Comparison of ENCODE assay signal across 8 cellular contexts in the genomic region with DNA sequence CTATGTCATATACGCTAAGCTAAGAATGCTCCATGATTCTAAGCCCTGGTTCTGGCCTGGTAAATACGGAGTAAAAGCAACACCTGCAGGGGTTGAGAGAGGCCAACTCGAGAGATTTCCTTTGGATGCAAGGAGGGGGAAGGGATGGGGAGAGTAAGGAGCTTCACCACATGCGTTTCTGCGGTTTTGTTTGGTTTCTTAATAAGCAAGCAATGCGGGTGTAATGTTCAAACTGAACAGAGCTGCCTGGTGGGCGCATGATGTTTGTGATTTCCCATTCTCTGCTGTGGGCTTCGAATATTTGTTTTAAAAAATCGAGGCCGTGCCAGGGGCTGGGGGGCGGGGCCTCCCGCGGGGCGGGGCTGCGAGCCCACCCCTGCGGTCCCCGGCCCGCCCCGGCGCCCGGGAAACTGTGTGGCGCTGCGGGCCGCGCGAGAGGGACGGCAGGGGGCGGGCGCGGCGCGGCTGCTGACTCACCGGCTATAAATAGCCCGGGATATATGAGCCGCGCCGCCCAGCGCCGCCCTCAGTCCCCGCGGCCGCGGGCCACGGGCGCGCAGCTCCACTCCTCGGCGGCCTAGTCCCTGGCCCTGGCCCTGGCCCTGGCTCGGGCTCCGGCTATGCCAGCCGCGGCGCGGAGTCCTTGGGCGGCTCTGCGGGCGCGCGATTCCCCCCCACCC. TPM values are rescaled to one million over a fixed set of nuclear protein-coding genes. Genes with fewer than 3 reads are reported as not detected.
DNase-seq lines count a peak whose midpoint lies in the region; ATAC-seq and TF ChIP-seq lines count a peak whose summit lies in the region.

No MANE protein-coding gene starts in this region.

- no peaks in the 10 kb centered on the region for H3K4me1 ChIP-seq in aorta (ENCODE audit: control insufficient read depth in 1 of 2, insufficient read depth in 2 of 2, low read length in 2 of 2)

- intact Hi-C loops in aorta (cut with DNase I): loop anchor here in 1 of 2 donors (2.0 kb wide), 2 partner anchors 17 to 67 kb away; no protein-coding TSS in a partner anchor

- WGBS in aorta, 2 donors: 3 to 4% methylated on average over 47 to 59 of the region's 59 CpGs

- H3K27me3 ChIP-seq in aorta (ENCODE audit: control insufficient read depth in 1 of 2, insufficient read depth in 2 of 2, low read length in 1 of 2): peaks cover 0 to 2% of the 10 kb centered on the region in 2 donors

- H3K36me3 ChIP-seq in aorta (ENCODE audit: control insufficient read depth in 1 of 2, insufficient read depth in 2 of 2, low read length in 1 of 2): no peaks in the 10 kb centered on the region

- H3K27ac ChIP-seq in aorta (ENCODE audit: low read depth in 1 of 2, low read length in 2 of 2): peak overlapping the region; percentile 94 to 99

- TF ChIP-seq CTCF in retinal pigment epithelial cell (conservative IDR thresholded peaks at IDR 0.05; ENCODE audit: low read depth, low read length): no peak

- H3K4me3 ChIP-seq in retinal pigment epithelial cell (ENCODE audit: low read length): peak overlapping the region; percentile 23
- H3K4me3 ChIP-seq in aorta (ENCODE audit: low read length in 2 of 2): peak overlapping the region; percentile 24 to 41

- DNase-seq in GDM1 (lab: John Stamatoyannopoulos, UW) (peak; percentile 78), NCI-H1694 (lab: John Stamatoyannopoulos, UW) (peak; percentile 85), T1000 (lab: John Stamatoyannopoulos, UW) (peak; percentile 83), astrocyte of the hippocampus (ENCODE audit: low read depth, low spot score) (peak; percentile 96), hypothalamus (lab: John Stamatoyannopoulos, UW) (peak; percentile 21 to 94 (median 78)), retinal pigment epithelial cell (ENCODE audit: low read depth) (no peak), aorta (peak; percentile 91 to 96)

- peak; percentile 34 for ATAC-seq in HG02571 (IDR thresholded peaks at IDR 0.05; ENCODE audit: unreplicated experiment)
- ATAC-seq in aorta (ENCODE audit: low FRiP score): peak; percentile 90

- H3K9me3 ChIP-seq in aorta (ENCODE audit: control insufficient read depth, low read length): no peaks in the 10 kb centered on the region

RNA-seq across cellular contexts. Expression of a gene that starts 5.1 kb away (rescaled TPM):
- total RNA-seq in aorta: 1 to 10 TPM; 8.0 to 8.6 TPM
- polyA plus RNA-seq in aorta: 1 to 10 TPM; 6.1 TPM

RNA-seq across cellular contexts. Expression of a gene that starts 30.4 kb away (rescaled TPM):
- 10 to 100 TPM; 43.4 to 43.8 TPM for total RNA-seq in aorta
- 10 to 100 TPM; 20.7 to 35.8 TPM for polyA plus RNA-seq in aorta

RNA-seq across cellular contexts. Expression of a gene that starts 48.8 kb away (rescaled TPM):
- total RNA-seq in aorta: 10 to 100 TPM; 26.2 to 48.0 TPM
- polyA plus RNA-seq in aorta: 10 to 100 TPM in 1 of 2 donors, 1 to 10 TPM in 1; 5.4 to 81.7 TPM
